ENCODE assay signal across 15 cellular contexts in the genomic region with DNA sequence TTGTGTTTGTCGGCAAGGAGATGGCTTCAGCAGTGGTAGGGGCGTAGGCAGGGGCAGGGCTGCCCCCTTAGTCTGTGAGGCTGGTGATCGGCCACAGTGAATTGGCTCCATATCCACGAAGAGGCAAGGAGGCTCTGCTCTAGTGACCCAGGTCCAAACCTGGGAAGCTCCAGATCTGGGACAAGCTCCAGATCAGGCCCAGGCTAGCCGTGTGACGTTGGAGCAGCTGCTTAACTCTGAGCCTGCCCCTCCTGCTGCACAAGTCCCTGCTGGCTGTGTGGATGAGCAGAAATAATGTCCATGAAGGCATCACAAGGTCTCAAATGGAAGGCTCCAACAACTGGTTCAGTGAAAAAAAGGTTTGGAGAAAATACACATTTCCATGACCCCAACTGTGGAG.
"Had no signal": no experiment of that assay in that cellular context is flagged by ENCODE, and none has a peak within 500 bp of the region (broad histone marks: within the 10 kb centered on the region; RNA-seq: fewer than 3 reads in every experiment).

No MANE protein-coding gene starts in this region.

- H3K27ac ChIP-seq: coronary artery, gastrocnemius medialis, heart left ventricle, left lung, ovary, spleen, upper lobe of right lung had no signal

- H3K36me3 ChIP-seq: gastrocnemius medialis, heart left ventricle, left lung, ovary, sigmoid colon, spleen, upper lobe of right lung had no signal

- H3K27me3 ChIP-seq: ovary had no signal

- DNase-seq: activated CD4-positive, alpha-beta T cell treated with anti-CD3 and anti-CD28 coated beads, Interleukin-2, amount 50 U/mL, for 1 hour; activated CD4-positive, CD25-positive, alpha-beta regulatory T cell treated with anti-CD3 and anti-CD28 coated beads, Interleukin-2, amount 50 U/mL, for 72 hours; activated CD8-positive, alpha-beta memory T cell treated with anti-CD3 and anti-CD28 coated beads, Interleukin-2, amount 50 U/mL, for 4 hours; activated naive CD4-positive, alpha-beta T cell treated with anti-CD3 and anti-CD28 coated beads for 36 hours; activated naive CD8-positive, alpha-beta T cell treated with anti-CD3 and anti-CD28 coated beads, Interleukin-2, amount 50 U/mL, for 24 hours; activated T-cell treated with anti-CD3 and anti-CD28 coated beads, Interleukin-2, amount 50 U/mL, for 4 hours; gastrocnemius medialis; heart left ventricle; left lung; naive B cell; sigmoid colon; spleen had no signal

- H3K9me3 ChIP-seq: gastrocnemius medialis, heart left ventricle, left lung, ovary, sigmoid colon, spleen, upper lobe of right lung had no signal

- H3K4me3 ChIP-seq: left lung, ovary, spleen, upper lobe of right lung had no signal
